Comparison of ENCODE assay signal across 1 cellular context in genomic region chr2:383888-384287, GRCh38.
TF ChIP-seq lines count a peak whose summit lies in the region.

No MANE protein-coding gene starts in this region.

TF ChIP-seq in GM23338, 12 proteins besides CTCF, POLR2A, EP300 and RAD21 (continued from another document):
- no peak for TF ChIP-seq ZNF462 (CRISPR knock-in tag; IDR thresholded peaks at IDR 0.05)
- no peak for TF ChIP-seq REST (IDR thresholded peaks at IDR 0.05; ENCODE audit: unreplicated experiment)
- TF ChIP-seq STAT1 (IDR thresholded peaks at IDR 0.05; ENCODE audit: unreplicated experiment) = no peak
- no peak for TF ChIP-seq EZH2phosphoT487 (IDR thresholded peaks at IDR 0.05; ENCODE audit: unreplicated experiment)
